Comparison of ENCODE assay signal across 1 cellular context in the genomic region with DNA sequence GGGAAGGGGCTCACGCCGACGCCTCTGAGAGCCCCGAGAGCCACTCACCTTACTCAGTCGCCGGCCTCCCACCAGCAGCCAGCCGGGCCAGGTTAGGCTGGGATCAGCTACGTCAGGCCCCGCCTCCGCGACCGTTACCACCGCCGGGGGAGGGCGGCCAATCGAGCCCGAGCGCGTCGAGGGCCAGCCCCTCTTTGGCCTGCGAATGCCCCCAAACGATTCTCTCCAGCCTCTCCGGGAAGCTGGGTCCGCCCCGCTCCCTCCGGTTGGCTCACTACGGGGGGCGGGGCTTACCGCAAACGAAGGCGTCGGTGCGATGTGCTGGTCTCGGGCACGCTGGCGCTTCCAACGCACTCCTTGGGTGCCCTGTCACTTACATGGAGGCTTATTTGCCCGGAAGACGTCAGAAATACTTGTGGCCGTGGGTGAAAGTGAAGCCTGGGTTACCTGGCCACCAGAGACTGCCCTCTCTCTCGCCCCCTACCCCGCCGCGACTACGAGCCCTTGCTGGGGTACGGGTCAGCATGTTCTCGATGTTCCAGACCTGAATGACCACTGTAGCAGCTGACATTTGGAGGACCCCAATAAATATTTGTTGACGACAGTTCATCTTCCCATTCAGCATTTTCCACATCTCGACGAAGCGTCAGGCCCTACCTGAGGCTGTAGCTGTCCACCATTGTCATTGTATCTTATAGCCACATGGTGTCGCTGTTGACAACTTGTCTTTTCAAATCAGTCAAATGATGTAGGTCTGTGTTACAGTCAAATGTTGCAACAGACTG.
TF ChIP-seq lines count a peak whose summit lies in the region.

A gene with protein sequence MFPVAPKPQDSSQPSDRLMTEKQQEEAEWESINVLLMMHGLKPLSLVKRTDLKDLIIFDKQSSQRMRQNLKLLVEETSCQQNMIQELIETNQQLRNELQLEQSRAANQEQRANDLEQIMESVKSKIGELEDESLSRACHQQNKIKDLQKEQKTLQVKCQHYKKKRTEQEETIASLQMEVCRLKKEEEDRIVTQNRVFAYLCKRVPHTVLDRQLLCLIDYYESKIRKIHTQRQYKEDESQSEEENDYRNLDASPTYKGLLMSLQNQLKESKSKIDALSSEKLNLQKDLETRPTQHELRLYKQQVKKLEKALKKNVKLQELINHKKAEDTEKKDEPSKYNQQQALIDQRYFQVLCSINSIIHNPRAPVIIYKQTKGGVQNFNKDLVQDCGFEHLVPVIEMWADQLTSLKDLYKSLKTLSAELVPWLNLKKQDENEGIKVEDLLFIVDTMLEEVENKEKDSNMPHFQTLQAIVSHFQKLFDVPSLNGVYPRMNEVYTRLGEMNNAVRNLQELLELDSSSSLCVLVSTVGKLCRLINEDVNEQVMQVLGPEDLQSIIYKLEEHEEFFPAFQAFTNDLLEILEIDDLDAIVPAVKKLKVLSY (minus strand): TSS at position 111 of the 785 bp plus-strand sequence. CDS start 21,333 bp downstream, outside the sequence.

TF ChIP-seq in HepG2, 621 proteins besides CTCF, POLR2A, EP300 and RAD21 (continued from another document and continues in another):
- TF ChIP-seq, protein P1, sequence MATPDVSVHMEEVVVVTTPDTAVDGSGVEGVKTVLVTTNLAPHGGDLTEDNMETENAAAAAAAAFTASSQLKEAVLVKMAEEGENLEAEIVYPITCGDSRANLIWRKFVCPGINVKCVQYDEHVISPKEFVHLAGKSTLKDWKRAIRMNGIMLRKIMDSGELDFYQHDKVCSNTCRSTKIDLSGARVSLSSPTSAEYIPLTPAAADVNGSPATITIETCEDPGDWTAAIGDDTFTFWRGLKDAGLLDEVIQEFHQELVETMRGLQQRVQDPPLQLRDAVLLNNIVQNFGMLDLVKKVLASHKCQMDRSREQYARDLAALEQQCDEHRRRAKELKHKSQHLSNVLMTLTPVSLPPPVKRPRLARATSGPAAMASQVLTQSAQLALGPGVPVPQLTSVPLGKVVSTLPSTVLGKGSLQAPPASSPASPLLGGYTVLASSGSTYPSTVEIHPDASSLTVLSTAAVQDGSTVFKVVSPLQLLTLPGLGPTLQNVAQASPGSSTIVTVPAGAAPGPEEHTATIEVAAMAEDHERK (CRISPR knock-in tag; IDR thresholded peaks at IDR 0.05; ENCODE audit: low read depth): 0 out of 2 replicates have a peak, but pooled peaks have one; percentile 33
- TF ChIP-seq, protein P2, sequence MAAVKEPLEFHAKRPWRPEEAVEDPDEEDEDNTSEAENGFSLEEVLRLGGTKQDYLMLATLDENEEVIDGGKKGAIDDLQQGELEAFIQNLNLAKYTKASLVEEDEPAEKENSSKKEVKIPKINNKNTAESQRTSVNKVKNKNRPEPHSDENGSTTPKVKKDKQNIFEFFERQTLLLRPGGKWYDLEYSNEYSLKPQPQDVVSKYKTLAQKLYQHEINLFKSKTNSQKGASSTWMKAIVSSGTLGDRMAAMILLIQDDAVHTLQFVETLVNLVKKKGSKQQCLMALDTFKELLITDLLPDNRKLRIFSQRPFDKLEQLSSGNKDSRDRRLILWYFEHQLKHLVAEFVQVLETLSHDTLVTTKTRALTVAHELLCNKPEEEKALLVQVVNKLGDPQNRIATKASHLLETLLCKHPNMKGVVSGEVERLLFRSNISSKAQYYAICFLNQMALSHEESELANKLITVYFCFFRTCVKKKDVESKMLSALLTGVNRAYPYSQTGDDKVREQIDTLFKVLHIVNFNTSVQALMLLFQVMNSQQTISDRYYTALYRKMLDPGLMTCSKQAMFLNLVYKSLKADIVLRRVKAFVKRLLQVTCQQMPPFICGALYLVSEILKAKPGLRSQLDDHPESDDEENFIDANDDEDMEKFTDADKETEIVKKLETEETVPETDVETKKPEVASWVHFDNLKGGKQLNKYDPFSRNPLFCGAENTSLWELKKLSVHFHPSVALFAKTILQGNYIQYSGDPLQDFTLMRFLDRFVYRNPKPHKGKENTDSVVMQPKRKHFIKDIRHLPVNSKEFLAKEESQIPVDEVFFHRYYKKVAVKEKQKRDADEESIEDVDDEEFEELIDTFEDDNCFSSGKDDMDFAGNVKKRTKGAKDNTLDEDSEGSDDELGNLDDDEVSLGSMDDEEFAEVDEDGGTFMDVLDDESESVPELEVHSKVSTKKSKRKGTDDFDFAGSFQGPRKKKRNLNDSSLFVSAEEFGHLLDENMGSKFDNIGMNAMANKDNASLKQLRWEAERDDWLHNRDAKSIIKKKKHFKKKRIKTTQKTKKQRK (IDR thresholded peaks at IDR 0.05; ENCODE audit: low read length): no peak
- TF ChIP-seq, protein P3, sequence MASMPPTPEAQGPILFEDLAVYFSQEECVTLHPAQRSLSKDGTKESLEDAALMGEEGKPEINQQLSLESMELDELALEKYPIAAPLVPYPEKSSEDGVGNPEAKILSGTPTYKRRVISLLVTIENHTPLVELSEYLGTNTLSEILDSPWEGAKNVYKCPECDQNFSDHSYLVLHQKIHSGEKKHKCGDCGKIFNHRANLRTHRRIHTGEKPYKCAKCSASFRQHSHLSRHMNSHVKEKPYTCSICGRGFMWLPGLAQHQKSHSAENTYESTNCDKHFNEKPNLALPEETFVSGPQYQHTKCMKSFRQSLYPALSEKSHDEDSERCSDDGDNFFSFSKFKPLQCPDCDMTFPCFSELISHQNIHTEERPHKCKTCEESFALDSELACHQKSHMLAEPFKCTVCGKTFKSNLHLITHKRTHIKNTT (CRISPR knock-in tag; IDR thresholded peaks at IDR 0.05): no peak
- peak; percentile 97 for TF ChIP-seq ZNF430 (CRISPR knock-in tag; IDR thresholded peaks at IDR 0.05)
- TF ChIP-seq ZNF660 (CRISPR knock-in tag; IDR thresholded peaks at IDR 0.05; ENCODE audit: borderline replicate concordance, low read depth): no peak
- TF ChIP-seq ZSCAN9 (CRISPR knock-in tag; IDR thresholded peaks at IDR 0.05; ENCODE audit: borderline replicate concordance): no peak
- peak; percentile 90; the same call in 1 of the 2 replicates for TF ChIP-seq CENPT (CRISPR knock-in tag; IDR thresholded peaks at IDR 0.05; ENCODE audit: low read depth)
- TF ChIP-seq ZNF546 (CRISPR knock-in tag; conservative IDR thresholded peaks at IDR 0.05): peak; percentile 55; the same call in 1 of the 2 replicates
- peak; percentile 86 for TF ChIP-seq XRCC5 (optimal IDR thresholded peaks at IDR 0.05; ENCODE audit: low read length)
- TF ChIP-seq ZNF557 (CRISPR knock-in tag; IDR thresholded peaks at IDR 0.05): no peak
- no peak for TF ChIP-seq ZNF670 (CRISPR knock-in tag; IDR thresholded peaks at IDR 0.05; ENCODE audit: borderline replicate concordance)
- TF ChIP-seq, protein P4, sequence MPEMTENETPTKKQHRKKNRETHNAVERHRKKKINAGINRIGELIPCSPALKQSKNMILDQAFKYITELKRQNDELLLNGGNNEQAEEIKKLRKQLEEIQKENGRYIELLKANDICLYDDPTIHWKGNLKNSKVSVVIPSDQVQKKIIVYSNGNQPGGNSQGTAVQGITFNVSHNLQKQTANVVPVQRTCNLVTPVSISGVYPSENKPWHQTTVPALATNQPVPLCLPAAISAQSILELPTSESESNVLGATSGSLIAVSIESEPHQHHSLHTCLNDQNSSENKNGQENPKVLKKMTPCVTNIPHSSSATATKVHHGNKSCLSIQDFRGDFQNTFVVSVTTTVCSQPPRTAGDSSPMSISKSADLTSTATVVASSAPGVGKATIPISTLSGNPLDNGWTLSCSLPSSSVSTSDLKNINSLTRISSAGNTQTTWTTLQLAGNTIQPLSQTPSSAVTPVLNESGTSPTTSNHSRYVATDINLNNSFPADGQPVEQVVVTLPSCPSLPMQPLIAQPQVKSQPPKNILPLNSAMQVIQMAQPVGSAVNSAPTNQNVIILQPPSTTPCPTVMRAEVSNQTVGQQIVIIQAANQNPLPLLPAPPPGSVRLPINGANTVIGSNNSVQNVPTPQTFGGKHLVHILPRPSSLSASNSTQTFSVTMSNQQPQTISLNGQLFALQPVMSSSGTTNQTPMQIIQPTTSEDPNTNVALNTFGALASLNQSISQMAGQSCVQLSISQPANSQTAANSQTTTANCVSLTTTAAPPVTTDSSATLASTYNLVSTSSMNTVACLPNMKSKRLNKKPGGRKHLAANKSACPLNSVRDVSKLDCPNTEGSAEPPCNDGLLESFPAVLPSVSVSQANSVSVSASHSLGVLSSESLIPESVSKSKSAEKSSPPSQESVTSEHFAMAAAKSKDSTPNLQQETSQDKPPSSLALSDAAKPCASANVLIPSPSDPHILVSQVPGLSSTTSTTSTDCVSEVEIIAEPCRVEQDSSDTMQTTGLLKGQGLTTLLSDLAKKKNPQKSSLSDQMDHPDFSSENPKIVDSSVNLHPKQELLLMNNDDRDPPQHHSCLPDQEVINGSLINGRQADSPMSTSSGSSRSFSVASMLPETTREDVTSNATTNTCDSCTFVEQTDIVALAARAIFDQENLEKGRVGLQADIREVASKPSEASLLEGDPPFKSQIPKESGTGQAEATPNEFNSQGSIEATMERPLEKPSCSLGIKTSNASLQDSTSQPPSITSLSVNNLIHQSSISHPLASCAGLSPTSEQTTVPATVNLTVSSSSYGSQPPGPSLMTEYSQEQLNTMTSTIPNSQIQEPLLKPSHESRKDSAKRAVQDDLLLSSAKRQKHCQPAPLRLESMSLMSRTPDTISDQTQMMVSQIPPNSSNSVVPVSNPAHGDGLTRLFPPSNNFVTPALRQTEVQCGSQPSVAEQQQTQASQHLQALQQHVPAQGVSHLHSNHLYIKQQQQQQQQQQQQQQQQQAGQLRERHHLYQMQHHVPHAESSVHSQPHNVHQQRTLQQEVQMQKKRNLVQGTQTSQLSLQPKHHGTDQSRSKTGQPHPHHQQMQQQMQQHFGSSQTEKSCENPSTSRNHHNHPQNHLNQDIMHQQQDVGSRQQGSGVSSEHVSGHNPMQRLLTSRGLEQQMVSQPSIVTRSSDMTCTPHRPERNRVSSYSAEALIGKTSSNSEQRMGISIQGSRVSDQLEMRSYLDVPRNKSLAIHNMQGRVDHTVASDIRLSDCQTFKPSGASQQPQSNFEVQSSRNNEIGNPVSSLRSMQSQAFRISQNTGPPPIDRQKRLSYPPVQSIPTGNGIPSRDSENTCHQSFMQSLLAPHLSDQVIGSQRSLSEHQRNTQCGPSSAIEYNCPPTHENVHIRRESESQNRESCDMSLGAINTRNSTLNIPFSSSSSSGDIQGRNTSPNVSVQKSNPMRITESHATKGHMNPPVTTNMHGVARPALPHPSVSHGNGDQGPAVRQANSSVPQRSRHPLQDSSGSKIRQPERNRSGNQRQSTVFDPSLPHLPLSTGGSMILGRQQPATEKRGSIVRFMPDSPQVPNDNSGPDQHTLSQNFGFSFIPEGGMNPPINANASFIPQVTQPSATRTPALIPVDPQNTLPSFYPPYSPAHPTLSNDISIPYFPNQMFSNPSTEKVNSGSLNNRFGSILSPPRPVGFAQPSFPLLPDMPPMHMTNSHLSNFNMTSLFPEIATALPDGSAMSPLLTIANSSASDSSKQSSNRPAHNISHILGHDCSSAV (CRISPR knock-in tag; IDR thresholded peaks at IDR 0.05; ENCODE audit: borderline replicate concordance): 0 out of 2 replicates have a peak, but pooled peaks have one; percentile 14
- TF ChIP-seq, protein P5, sequence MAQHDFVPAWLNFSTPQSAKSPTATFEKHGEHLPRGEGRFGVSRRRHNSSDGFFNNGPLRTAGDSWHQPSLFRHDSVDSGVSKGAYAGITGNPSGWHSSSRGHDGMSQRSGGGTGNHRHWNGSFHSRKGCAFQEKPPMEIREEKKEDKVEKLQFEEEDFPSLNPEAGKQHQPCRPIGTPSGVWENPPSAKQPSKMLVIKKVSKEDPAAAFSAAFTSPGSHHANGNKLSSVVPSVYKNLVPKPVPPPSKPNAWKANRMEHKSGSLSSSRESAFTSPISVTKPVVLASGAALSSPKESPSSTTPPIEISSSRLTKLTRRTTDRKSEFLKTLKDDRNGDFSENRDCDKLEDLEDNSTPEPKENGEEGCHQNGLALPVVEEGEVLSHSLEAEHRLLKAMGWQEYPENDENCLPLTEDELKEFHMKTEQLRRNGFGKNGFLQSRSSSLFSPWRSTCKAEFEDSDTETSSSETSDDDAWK (CRISPR knock-in tag; IDR thresholded peaks at IDR 0.05): no peak
- TF ChIP-seq ONECUT2 (CRISPR knock-in tag; IDR thresholded peaks at IDR 0.05): 0 out of 2 replicates have a peak, but pooled peaks have one; percentile 5
- TF ChIP-seq, protein P6, sequence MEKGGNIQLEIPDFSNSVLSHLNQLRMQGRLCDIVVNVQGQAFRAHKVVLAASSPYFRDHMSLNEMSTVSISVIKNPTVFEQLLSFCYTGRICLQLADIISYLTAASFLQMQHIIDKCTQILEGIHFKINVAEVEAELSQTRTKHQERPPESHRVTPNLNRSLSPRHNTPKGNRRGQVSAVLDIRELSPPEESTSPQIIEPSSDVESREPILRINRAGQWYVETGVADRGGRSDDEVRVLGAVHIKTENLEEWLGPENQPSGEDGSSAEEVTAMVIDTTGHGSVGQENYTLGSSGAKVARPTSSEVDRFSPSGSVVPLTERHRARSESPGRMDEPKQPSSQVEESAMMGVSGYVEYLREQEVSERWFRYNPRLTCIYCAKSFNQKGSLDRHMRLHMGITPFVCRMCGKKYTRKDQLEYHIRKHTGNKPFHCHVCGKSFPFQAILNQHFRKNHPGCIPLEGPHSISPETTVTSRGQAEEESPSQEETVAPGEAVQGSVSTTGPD (CRISPR knock-in tag; IDR thresholded peaks at IDR 0.05): no peak
- no peak; the same call in 1 of the 2 replicates for TF ChIP-seq MAZ (IDR thresholded peaks at IDR 0.05; ENCODE audit: borderline replicate concordance, low read depth, low read length)
- 0 out of 2 replicates have a peak, but pooled peaks have one; percentile 57 for TF ChIP-seq MAZ (CRISPR knock-in tag; IDR thresholded peaks at IDR 0.05; ENCODE audit: low read depth)
- TF ChIP-seq ZNF782 (CRISPR knock-in tag; IDR thresholded peaks at IDR 0.05; ENCODE audit: borderline replicate concordance): peak; percentile 53; the same call in 1 of the 2 replicates
- TF ChIP-seq NFKBIZ (CRISPR knock-in tag; IDR thresholded peaks at IDR 0.05): peak; percentile 36; the same call in 1 of the 2 replicates
- 0 out of 2 replicates have a peak, but pooled peaks have one; percentile 27 for TF ChIP-seq ZNF703 (CRISPR knock-in tag; IDR thresholded peaks at IDR 0.05; ENCODE audit: borderline replicate concordance)
